1 cellular context compared by ENCODE assay signal in genomic region chr14:38616959-38617358, GRCh38.
TF ChIP-seq lines count a peak whose summit lies in the region.

No MANE protein-coding gene starts in this region.

TF ChIP-seq in IMR-90, 13 proteins besides CTCF, POLR2A, EP300 and RAD21 (continued from another document):
- TF ChIP-seq MAZ (IDR thresholded peaks at IDR 0.05; ENCODE audit: borderline replicate concordance, low read depth, low read length): no peak
TF ChIP-seq in IMR-90: peak in this region for 0.
